ENCODE assay signal across 36 cellular contexts in genomic region chr4:114649908-114650307, GRCh38. TPM values are rescaled to one million over a fixed set of nuclear protein-coding genes. Genes with fewer than 3 reads are reported as not detected.
"Had no signal": no experiment of that assay in that cellular context is flagged by ENCODE, and none has a peak within 500 bp of the region (broad histone marks: within the 10 kb centered on the region; RNA-seq: fewer than 3 reads in every experiment).

No MANE protein-coding gene starts in this region.

- H3K4me3 Mint-ChIP-seq: activated CD4-positive, alpha-beta T cell treated with anti-CD3 and anti-CD28 coated beads for 36 hours; activated CD4-positive, alpha-beta T cell treated with anti-CD3 and anti-CD28 coated beads, Interleukin-2, amount 10 ng/mL, durations not matched to agents 7 days and 5 days; activated CD8-positive, alpha-beta T cell treated with anti-CD3 and anti-CD28 coated beads, Interleukin-2, amount 10 ng/mL, durations not matched to agents 7 days and 5 days; activated T-cell treated with anti-CD3 and anti-CD28 coated beads, Interleukin-2, amount 50 U/mL, for 24 hours had no signal

- H3K4me1 Mint-ChIP-seq: activated CD4-positive, alpha-beta T cell treated with anti-CD3 and anti-CD28 coated beads for 36 hours; activated CD4-positive, alpha-beta T cell treated with anti-CD3 and anti-CD28 coated beads, Interleukin-2, amount 10 ng/mL, durations not matched to agents 7 days and 5 days had no signal

- H3K36me3 ChIP-seq: adrenal gland, breast epithelium had no signal

- H3K27ac ChIP-seq: adrenal gland, body of pancreas, breast epithelium, KMS-11, PC-9, RWPE1 had no signal

- FAIRE-seq: astrocyte, RCC 7860 had no signal

- ATAC-seq: activated CD4-positive, alpha-beta T cell treated with anti-CD3 and anti-CD28 coated beads for 36 hours; activated CD4-positive, CD25-positive, alpha-beta regulatory T cell treated with anti-CD3 and anti-CD28 coated beads, Interleukin-2, amount 50 U/mL, for 24 hours; activated CD8-positive, alpha-beta T cell treated with anti-CD3 and anti-CD28 coated beads, Interleukin-2, amount 10 ng/mL, durations not matched to agents 7 days and 5 days; activated naive CD4-positive, alpha-beta T cell treated with anti-CD3 and anti-CD28 coated beads, Interleukin-2, amount 50 U/mL, for 72 hours; body of pancreas; Right ventricle myocardium inferior had no signal

- H3K36me3 Mint-ChIP-seq: activated naive CD4-positive, alpha-beta T cell treated with anti-CD3 and anti-CD28 coated beads, Interleukin-2, amount 50 U/mL, for 72 hours had no signal

- H3K4me3 ChIP-seq: adrenal gland, body of pancreas, breast epithelium, PC-9 had no signal

- H3K9ac ChIP-seq: KMS-11 had no signal

- H2AFZ ChIP-seq: PC-9 had no signal

- H3K9me3 Mint-ChIP-seq: activated CD4-positive, alpha-beta T cell treated with anti-CD3 and anti-CD28 coated beads, Interleukin-2, amount 10 ng/mL, durations not matched to agents 7 days and 5 days; activated naive CD4-positive, alpha-beta T cell treated with anti-CD3 and anti-CD28 coated beads, Interleukin-2, amount 50 U/mL, for 72 hours; activated T-cell treated with anti-CD3 and anti-CD28 coated beads, Interleukin-2, amount 50 U/mL, for 24 hours; activated T-helper 2 cell treated with anti-CD3 and anti-CD28 coated beads, Interferon-gamma antibody, Interleukin-2, Interleukin-4, amounts not matched to agents 10 μg/mL and 5 μg/mL and 100 μg/mL, durations not matched to agents 14 hours and 24 hours and 36 hours had no signal

- H3K4me1 ChIP-seq: adrenal gland, breast epithelium had no signal

- H3K27me3 ChIP-seq: body of pancreas, breast epithelium had no signal

- H3K4me2 ChIP-seq: KMS-11, PC-9 had no signal

- H3K9me3 ChIP-seq: adrenal gland, body of pancreas, breast epithelium had no signal

- H3K27ac Mint-ChIP-seq: activated CD4-positive, alpha-beta T cell treated with anti-CD3 and anti-CD28 coated beads for 36 hours; activated CD4-positive, alpha-beta T cell treated with anti-CD3 and anti-CD28 coated beads, Interleukin-2, amount 10 ng/mL, durations not matched to agents 7 days and 5 days; activated CD8-positive, alpha-beta T cell treated with anti-CD3 and anti-CD28 coated beads, Interleukin-2, amount 10 ng/mL, durations not matched to agents 7 days and 5 days; activated naive CD4-positive, alpha-beta T cell treated with anti-CD3 and anti-CD28 coated beads, Interleukin-2, amount 50 U/mL, for 72 hours; activated T-cell treated with anti-CD3 and anti-CD28 coated beads, Interleukin-2, amount 50 U/mL, for 24 hours; activated T-helper 2 cell treated with anti-CD3 and anti-CD28 coated beads, Interferon-gamma antibody, Interleukin-2, Interleukin-4, amounts not matched to agents 10 μg/mL and 5 μg/mL and 100 μg/mL, durations not matched to agents 14 hours and 24 hours and 36 hours had no signal

- DNase-seq: activated CD4-positive, alpha-beta T cell treated with anti-CD3 and anti-CD28 coated beads for 36 hours; activated CD4-positive, alpha-beta T cell treated with anti-CD3 and anti-CD28 coated beads, Interleukin-2, amount 10 ng/mL, durations not matched to agents 7 days and 5 days; activated CD4-positive, alpha-beta T cell treated with anti-CD3 and anti-CD28 coated beads, Interleukin-2, amount 50 U/mL, for 48 hours; activated CD8-positive, alpha-beta T cell treated with anti-CD3 and anti-CD28 coated beads, Interleukin-2, amount 10 ng/mL, durations not matched to agents 7 days and 5 days; activated gamma-delta T cell; activated naive CD4-positive, alpha-beta T cell treated with Interleukin-2 at 50 U/mL for 16 hours; activated T-cell treated with anti-CD3 and anti-CD28 coated beads, Interleukin-2, amount 50 U/mL, for 24 hours; adrenal gland; body of pancreas; MM.1S; MV-4-11; NCI-H1092; NCI-H1436 treated with DMSO at 0.1 percent for 48 hours; NCI-H1694 treated with DMSO at 0.1 percent for 48 hours; NCI-H2029; NCI-H2107; NCI-H2171; NCI-H510A; NCI-H526; NCI-H748 treated with DMSO at 0.1 percent for 48 hours; NK-92 treated with Interleukin-12 subunit alpha and Interleukin-12 subunit beta, amount 100 ng/mL, for 24 hours; PC-9; SIG-M5; SW 1271; T-helper 1 cell; T-helper 2 cell; T-helper 9 cell had no signal

- H3K27me3 Mint-ChIP-seq: activated CD4-positive, alpha-beta T cell treated with anti-CD3 and anti-CD28 coated beads, Interleukin-2, amount 10 ng/mL, durations not matched to agents 7 days and 5 days had no signal

RNA-seq across cellular contexts. Expression of gene UGT8, which starts 51.3 kb away (rescaled TPM):
- total RNA-seq: activated CD8-positive, alpha-beta T cell treated with anti-CD3 and anti-CD28 coated beads, Interleukin-2, amount 10 ng/mL, durations not matched to agents 7 days and 5 days; activated T-helper 2 cell treated with anti-CD3 and anti-CD28 coated beads, Interferon-gamma antibody, Interleukin-2, Interleukin-4, amounts not matched to agents 10 μg/mL and 5 μg/mL and 100 μg/mL, durations not matched to agents 14 hours and 24 hours and 36 hours; Right ventricle myocardium inferior had no signal
